Comparison of ENCODE assay signal across 18 cellular contexts in genomic region chr2:201797175-201797840, GRCh38. TPM values are rescaled to one million over a fixed set of nuclear protein-coding genes. Genes with fewer than 3 reads are reported as not detected.
A peak's percentile ranks its signal among the peaks of the same experiment; 100 is the strongest.
DNase-seq lines count a peak whose midpoint lies in the region; ATAC-seq, FAIRE-seq and TF ChIP-seq lines count a peak whose summit lies in the region.
"Had no signal": no experiment of that assay in that cellular context is flagged by ENCODE, and none has a peak within 500 bp of the region (broad histone marks: within the 10 kb centered on the region; RNA-seq: fewer than 3 reads in every experiment).

No MANE protein-coding gene starts in this region.

- no peaks in the 10 kb centered on the region for H4K20me1 ChIP-seq in astrocyte (ENCODE audit: insufficient read depth, low read length)

- peak overlapping the region; percentile 66 for H3K4me3 Mint-ChIP-seq in HFFc6
- H3K4me3 Mint-ChIP-seq in astrocyte (ENCODE audit: unreplicated experiment): no peak overlapping the region
- H3K4me3 Mint-ChIP-seq: activated T-cell treated with anti-CD3 and anti-CD28 coated beads, Interleukin-2, amount 50 U/mL, for 24 hours; natural killer cell treated with Interleukin-12 subunit alpha and Interleukin-12 subunit beta and Interleukin-15 and Interleukin-18, amount 100 ng/mL, for 72 hours had no signal

- CTCF ChIA-PET in A549 (lab: Yijun Ruan, JAX): interaction anchor here (0.6 to 1.7 kb wide), 11 partner anchors 9 to 388 kb away, joined by 3 to 5 read pairs (median 3); partner anchors contain the start of gene ALS2

- no peaks in the 10 kb centered on the region for H3K36me3 ChIP-seq in astrocyte (ENCODE audit: insufficient read depth, low read length)
- H3K36me3 ChIP-seq: sigmoid colon had no signal

- H3K4me1 ChIP-seq in A549 (peaks cover 14% of the 10 kb centered on the region; the same call in 2 of the 3 replicates), astrocyte (ENCODE audit: insufficient read depth, low read length) (peaks cover 24% of the 10 kb centered on the region)
- H3K4me1 ChIP-seq: body of pancreas, sigmoid colon had no signal

- H3K9me3 ChIP-seq in A549 (no peaks in the 10 kb centered on the region), astrocyte (ENCODE audit: insufficient read depth, low read depth, low read length) (no peaks in the 10 kb centered on the region)
- H3K9me3 ChIP-seq: body of pancreas, sigmoid colon had no signal

- H3K27ac ChIP-seq in A549 (peak overlapping the region in 1 of 2 experiments; percentile 44; a peak in 2 of 6 replicates), astrocyte (ENCODE audit: low read depth, low read length) (peak overlapping the region; percentile 99)
- H3K27ac ChIP-seq: body of pancreas, sigmoid colon, VCaP had no signal

- peak overlapping the region; percentile 83 for H3K9ac ChIP-seq in astrocyte (ENCODE audit: low read length)

- H3K36me3 Mint-ChIP-seq in HFFc6 (ENCODE audit: low read depth) (peaks cover 3% of the 10 kb centered on the region; the same call in 1 of the 2 replicates), astrocyte (ENCODE audit: low read depth, unreplicated experiment) (no peaks in the 10 kb centered on the region)
- H3K36me3 Mint-ChIP-seq: natural killer cell treated with Interleukin-12 subunit alpha and Interleukin-12 subunit beta and Interleukin-15 and Interleukin-18, amount 100 ng/mL, for 72 hours had no signal

- no peaks in the 10 kb centered on the region for H3K27me3 ChIP-seq in astrocyte (ENCODE audit: insufficient read depth, low read length)
- H3K27me3 ChIP-seq: body of pancreas, sigmoid colon had no signal

- POLR2A ChIA-PET in A549 (lab: Yijun Ruan, JAX): no interaction called here

- no peak for ATAC-seq in A549
- no peak for ATAC-seq in HG03135 (IDR thresholded peaks at IDR 0.05; ENCODE audit: unreplicated experiment)
- ATAC-seq in GM18858 (IDR thresholded peaks at IDR 0.05; ENCODE audit: unreplicated experiment): no peak
- ATAC-seq in GM19452 (IDR thresholded peaks at IDR 0.05; ENCODE audit: unreplicated experiment): no peak
- ATAC-seq: body of pancreas; natural killer cell treated with Interleukin-12 subunit alpha and Interleukin-12 subunit beta and Interleukin-15 and Interleukin-18, amount 100 ng/mL, for 72 hours; Right ventricle myocardium inferior had no signal

- H3K4me2 ChIP-seq in A549: peak overlapping the region; percentile 43; the same call in 2 of the 3 replicates
- peak overlapping the region; percentile 80 for H3K4me2 ChIP-seq in astrocyte (ENCODE audit: low read length)

- no peak for TF ChIP-seq CTCF in A549 (IDR thresholded peaks at IDR 0.05)
- TF ChIP-seq CTCF in HFFc6 (IDR thresholded peaks at IDR 0.05): no peak
- no peak for TF ChIP-seq CTCF in astrocyte (IDR thresholded peaks at IDR 0.05; ENCODE audit: insufficient read depth, low read depth, low read length)

- H2AFZ ChIP-seq in astrocyte (ENCODE audit: low read depth, low read length): no peak overlapping the region

- DNase-seq in A549 (ENCODE audit: low read depth in 1 of 2, low spot score in 1 of 2): no peak
- peak; percentile 78 for DNase-seq in HFFc6
- peak; percentile 93 for DNase-seq in astrocyte (ENCODE audit: low read depth)
- DNase-seq in glomerular visceral epithelial cell (ENCODE audit: extremely low spot score): peak; percentile 88
- no peak for DNase-seq in stimulated activated CD4-positive, alpha-beta T cell treated with anti-CD3 and anti-CD28 coated beads, Interleukin-4, amount 100 ng/mL, for 1 hour
- DNase-seq: activated T-cell treated with anti-CD3 and anti-CD28 coated beads, Interleukin-2, amount 50 U/mL, for 24 hours; body of pancreas; MM.1S; sigmoid colon had no signal

- H3K9me3 Mint-ChIP-seq in HFFc6 (no peaks in the 10 kb centered on the region), astrocyte (ENCODE audit: unreplicated experiment) (no peaks in the 10 kb centered on the region)
- H3K9me3 Mint-ChIP-seq: activated T-cell treated with anti-CD3 and anti-CD28 coated beads, Interleukin-2, amount 50 U/mL, for 24 hours; natural killer cell treated with Interleukin-12 subunit alpha and Interleukin-12 subunit beta and Interleukin-15 and Interleukin-18, amount 100 ng/mL, for 72 hours had no signal

- TF ChIP-seq POLR2A in A549 (IDR thresholded peaks at IDR 0.05; ENCODE audit: low read length): no peak

- H3K27ac Mint-ChIP-seq in HFFc6: peak overlapping the region; percentile 97
- H3K27ac Mint-ChIP-seq in astrocyte (ENCODE audit: unreplicated experiment): peak overlapping the region; percentile 87
- H3K27ac Mint-ChIP-seq: activated T-cell treated with anti-CD3 and anti-CD28 coated beads, Interleukin-2, amount 50 U/mL, for 24 hours; natural killer cell treated with Interleukin-12 subunit alpha and Interleukin-12 subunit beta and Interleukin-15 and Interleukin-18, amount 100 ng/mL, for 72 hours had no signal

- FAIRE-seq in A549 (lab: Jason Lieb, UNC): no peak
- FAIRE-seq in astrocyte (lab: Jason Lieb, UNC): peak; percentile 59
- FAIRE-seq: islet of Langerhans had no signal

- no peaks in the 10 kb centered on the region for H3K79me2 ChIP-seq in astrocyte (ENCODE audit: insufficient read depth, low read length)

- WGBS in A549 (ENCODE audit: missing lambda C conversion rate): 54% methylated on average over 5 of the region's 5 CpGs

- no peak overlapping the region for H3K4me3 ChIP-seq in A549
- peak overlapping the region; percentile 20 for H3K4me3 ChIP-seq in astrocyte (ENCODE audit: insufficient read depth, low read depth, low read length)
- H3K4me3 ChIP-seq: body of pancreas, sigmoid colon had no signal

- peaks cover 2% of the 10 kb centered on the region; the same call in 1 of the 2 replicates for H3K27me3 Mint-ChIP-seq in HFFc6 (ENCODE audit: insufficient read depth)
- no peaks in the 10 kb centered on the region for H3K27me3 Mint-ChIP-seq in astrocyte (ENCODE audit: low read depth, unreplicated experiment)

- H3K4me1 Mint-ChIP-seq in HFFc6 (ENCODE audit: low read depth): peaks cover 83% of the 10 kb centered on the region
- H3K4me1 Mint-ChIP-seq in astrocyte (ENCODE audit: low read depth, unreplicated experiment): peaks cover 19% of the 10 kb centered on the region

- TF ChIP-seq RAD21 in A549 (conservative IDR thresholded peaks at IDR 0.05 in 1 of 2, IDR thresholded peaks at IDR 0.05 in 1 of 2): no peak

- TF ChIP-seq EP300 in A549 (IDR thresholded peaks at IDR 0.05): no peak

TF ChIP-seq in A549, 52 proteins besides CTCF, POLR2A, EP300 and RAD21:
- no peak for TF ChIP-seq BHLHE40 (IDR thresholded peaks at IDR 0.05; ENCODE audit: low read depth, low read length)
- TF ChIP-seq MAZ (IDR thresholded peaks at IDR 0.05; ENCODE audit: borderline replicate concordance, low read depth, low read length): no peak
- no peak for TF ChIP-seq ZNF302 (CRISPR knock-in tag; IDR thresholded peaks at IDR 0.05)
- no peak for TF ChIP-seq HEYL (CRISPR knock-in tag; IDR thresholded peaks at IDR 0.05)
- TF ChIP-seq, protein P1, sequence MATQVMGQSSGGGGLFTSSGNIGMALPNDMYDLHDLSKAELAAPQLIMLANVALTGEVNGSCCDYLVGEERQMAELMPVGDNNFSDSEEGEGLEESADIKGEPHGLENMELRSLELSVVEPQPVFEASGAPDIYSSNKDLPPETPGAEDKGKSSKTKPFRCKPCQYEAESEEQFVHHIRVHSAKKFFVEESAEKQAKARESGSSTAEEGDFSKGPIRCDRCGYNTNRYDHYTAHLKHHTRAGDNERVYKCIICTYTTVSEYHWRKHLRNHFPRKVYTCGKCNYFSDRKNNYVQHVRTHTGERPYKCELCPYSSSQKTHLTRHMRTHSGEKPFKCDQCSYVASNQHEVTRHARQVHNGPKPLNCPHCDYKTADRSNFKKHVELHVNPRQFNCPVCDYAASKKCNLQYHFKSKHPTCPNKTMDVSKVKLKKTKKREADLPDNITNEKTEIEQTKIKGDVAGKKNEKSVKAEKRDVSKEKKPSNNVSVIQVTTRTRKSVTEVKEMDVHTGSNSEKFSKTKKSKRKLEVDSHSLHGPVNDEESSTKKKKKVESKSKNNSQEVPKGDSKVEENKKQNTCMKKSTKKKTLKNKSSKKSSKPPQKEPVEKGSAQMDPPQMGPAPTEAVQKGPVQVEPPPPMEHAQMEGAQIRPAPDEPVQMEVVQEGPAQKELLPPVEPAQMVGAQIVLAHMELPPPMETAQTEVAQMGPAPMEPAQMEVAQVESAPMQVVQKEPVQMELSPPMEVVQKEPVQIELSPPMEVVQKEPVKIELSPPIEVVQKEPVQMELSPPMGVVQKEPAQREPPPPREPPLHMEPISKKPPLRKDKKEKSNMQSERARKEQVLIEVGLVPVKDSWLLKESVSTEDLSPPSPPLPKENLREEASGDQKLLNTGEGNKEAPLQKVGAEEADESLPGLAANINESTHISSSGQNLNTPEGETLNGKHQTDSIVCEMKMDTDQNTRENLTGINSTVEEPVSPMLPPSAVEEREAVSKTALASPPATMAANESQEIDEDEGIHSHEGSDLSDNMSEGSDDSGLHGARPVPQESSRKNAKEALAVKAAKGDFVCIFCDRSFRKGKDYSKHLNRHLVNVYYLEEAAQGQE (IDR thresholded peaks at IDR 0.05): no peak
- TF ChIP-seq FOSL2 (IDR thresholded peaks at IDR 0.05): no peak
- TF ChIP-seq FOSL2 (CRISPR knock-in tag; IDR thresholded peaks at IDR 0.05): peak; percentile 48

RNA-seq across cellular contexts. Expression of gene CDK15, which starts 9.0 kb away (rescaled TPM):
- not detected in 2 replicates for polyA plus RNA-seq in A549 (2011; rRNA removed)
- polyA plus RNA-seq in A549 (2012; cell fraction: cytosol; rRNA removed): not detected in 2 replicates
- polyA plus RNA-seq in A549 (2012; cell fraction: nucleus; rRNA removed): not detected in 2 replicates
- not detected in 3 replicates for polyA plus RNA-seq in A549 (2017; fragmentation: RNase III; extraction: RNeasy Plus Mini Kit Qiagen cat#74134 plus additional on column Dnase treatment)
- polyA minus RNA-seq in A549 (2011; rRNA and poly(A)+ RNA removed): not detected in 2 replicates
- 10 to 100 TPM; 21.7 to 59.8 (median 49.4) TPM for total RNA-seq in HFFc6 (2021; fragmentation: NEBNext Ultra II Directional; extraction: Animal tissue kit (Norgen Biotek cat#: 25700))
- total RNA-seq in astrocyte: 6.6 and 9.3 TPM in 2 replicates
- total RNA-seq: G401; natural killer cell treated with Interleukin-12 subunit alpha and Interleukin-12 subunit beta and Interleukin-15 and Interleukin-18, amount 100 ng/mL, for 72 hours; NCI-H460 had no signal

RNA-seq across cellular contexts. Expression of gene ALS2, which starts 16.6 kb away (rescaled TPM):
- 23.3 and 25.7 TPM in 2 replicates for polyA plus RNA-seq in A549 (2011; rRNA removed)
- 5.5 and 6.6 TPM in 2 replicates for polyA plus RNA-seq in A549 (2012; cell fraction: cytosol; rRNA removed)
- 4.9 and 8.2 TPM in 2 replicates for polyA plus RNA-seq in A549 (2012; cell fraction: nucleus; rRNA removed)
- polyA plus RNA-seq in A549 (2017; fragmentation: RNase III; extraction: RNeasy Plus Mini Kit Qiagen cat#74134 plus additional on column Dnase treatment): 14.3 to 18.2 TPM (median 18.1 TPM) in 3 replicates
- 33.2 and 37.1 TPM in 2 replicates for polyA minus RNA-seq in A549 (2011; rRNA and poly(A)+ RNA removed)
- 10 to 100 TPM; 44.8 to 54.0 (median 46.4) TPM for total RNA-seq in HFFc6 (2021; fragmentation: NEBNext Ultra II Directional; extraction: Animal tissue kit (Norgen Biotek cat#: 25700))
- total RNA-seq in astrocyte: 48.9 and 54.0 TPM in 2 replicates

Comparison
In these comparisons a context has a peak if more than half of its experiments do, and no peak if none do; other contexts are left out.
1. DNase-seq: peak in HFFc6 (single experiment), astrocyte (single experiment) and glomerular visceral epithelial cell (single experiment); none in A549 (0 of 2) and stimulated activated CD4-positive, alpha-beta T cell treated with anti-CD3 and anti-CD28 coated beads, Interleukin-4, amount 100 ng/mL, for 1 hour (single experiment).